In genomic region chr17:81346090-81346907, GRCh38 we compare ENCODE assay signal across 8 cellular contexts. TPM values are rescaled to one million over a fixed set of nuclear protein-coding genes. Genes with fewer than 3 reads are reported as not detected.
DNase-seq lines count a peak whose midpoint lies in the region; ATAC-seq and TF ChIP-seq lines count a peak whose summit lies in the region.

No MANE protein-coding gene starts in this region.

- DNase-seq in ELF-1 (ENCODE audit: low read depth, low spot score) (peak; percentile 96), HEK293T (ENCODE audit: extremely low spot score) (peak; percentile 96), NCI-H1092 (lab: John Stamatoyannopoulos, UW) (peak; percentile 95), SK-N-SH (peak; percentile 100), glomerular visceral epithelial cell (ENCODE audit: extremely low spot score) (peak; percentile 97), osteoblast (ENCODE audit: insufficient read length, low spot score, missing footprints) (peak; percentile 100)
- peak; percentile 93 to 98 for DNase-seq in activated naive CD4-positive, alpha-beta T cell treated with anti-CD3 and anti-CD28 coated beads, Interleukin-2, amount 50 U/mL, for 72 hours (ENCODE audit: low spot score in 2 of 2)

- no peaks in the 10 kb centered on the region for H3K9me3 Mint-ChIP-seq in activated naive CD4-positive, alpha-beta T cell treated with anti-CD3 and anti-CD28 coated beads, Interleukin-2, amount 50 U/mL, for 72 hours

- peaks cover 5 to 6% of the 10 kb centered on the region in 2 donors for H3K36me3 Mint-ChIP-seq in activated naive CD4-positive, alpha-beta T cell treated with anti-CD3 and anti-CD28 coated beads, Interleukin-2, amount 50 U/mL, for 72 hours

- TF ChIP-seq CTCF in SK-N-SH (IDR thresholded peaks at IDR 0.05): no peak
- no peak for TF ChIP-seq CTCF in osteoblast (IDR thresholded peaks at IDR 0.05; ENCODE audit: extremely low read depth, low read depth, low read length)

- H2AFZ ChIP-seq in SK-N-SH (ENCODE audit: low read depth) (peak overlapping the region; percentile 91), osteoblast (ENCODE audit: low read length) (peak overlapping the region; percentile 89)

- TF ChIP-seq RAD21 in SK-N-SH (IDR thresholded peaks at IDR 0.05; ENCODE audit: low read length): no peak; the same call in 1 of the 2 replicates

- H3K4me3 ChIP-seq in SK-N-SH (ENCODE audit: low read depth in 2 of 2, low read length in 1 of 2) (peak overlapping the region; percentile 77 to 100), osteoblast (ENCODE audit: insufficient read depth, low read length) (peak overlapping the region; percentile 94)

- H3K4me1 ChIP-seq in SK-N-SH (ENCODE audit: control insufficient read depth in 1 of 2, insufficient read depth in 2 of 2, low read depth in 1 of 2, low read length in 1 of 2): peaks cover 10 to 31% of the 10 kb centered on the region in 2 experiments; a peak in 3 of 4 replicates
- peaks cover 6% of the 10 kb centered on the region for H3K4me1 ChIP-seq in osteoblast (ENCODE audit: insufficient read depth, low read length)

- peak overlapping the region; percentile 31 to 92; a peak in 3 of 4 replicates for H3K27ac ChIP-seq in SK-N-SH (ENCODE audit: low read depth in 2 of 2, low read length in 1 of 2)
- no peak overlapping the region for H3K27ac ChIP-seq in osteoblast (ENCODE audit: low read depth, low read length)
- H3K27ac ChIP-seq in temporal lobe (ENCODE audit: low read depth, low read length): peak overlapping the region; percentile 86

- no peaks in the 10 kb centered on the region for H3K9me3 ChIP-seq in SK-N-SH
- no peaks in the 10 kb centered on the region for H3K9me3 ChIP-seq in osteoblast (ENCODE audit: low read depth, low read length)

- no peaks in the 10 kb centered on the region for H3K9me2 ChIP-seq in SK-N-SH

- H3K27ac Mint-ChIP-seq in activated naive CD4-positive, alpha-beta T cell treated with anti-CD3 and anti-CD28 coated beads, Interleukin-2, amount 50 U/mL, for 72 hours: no peak overlapping the region

- TF ChIP-seq EP300 in SK-N-SH (IDR thresholded peaks at IDR 0.05; ENCODE audit: borderline replicate concordance in 1 of 2, low read depth in 1 of 2, low read length in 1 of 2): no peak; a peak in 1 of 4 replicates

- H3K4me2 ChIP-seq in SK-N-SH: peak overlapping the region; percentile 83
- H3K4me2 ChIP-seq in osteoblast (ENCODE audit: insufficient read depth, low read length): peak overlapping the region; percentile 90

- H3K36me3 ChIP-seq in SK-N-SH (replicated peaks in 1 of 2; ENCODE audit: control insufficient read depth in 1 of 2, insufficient read depth in 2 of 2, low read length in 1 of 2) (peaks cover 6% of the 10 kb centered on the region in 2 experiments), osteoblast (ENCODE audit: insufficient read depth, low read length) (no peaks in the 10 kb centered on the region)

- 7% methylated on average over 33 of the region's 91 CpGs for WGBS in SK-N-SH (ENCODE audit: low lambda C conversion rate)

- peaks cover 10% of the 10 kb centered on the region for H3F3A ChIP-seq in SK-N-SH (replicated peaks; ENCODE audit: insufficient read depth)

- H3K9ac ChIP-seq in SK-N-SH: peak overlapping the region; percentile 61; the same call in 1 of the 2 replicates

- no peaks in the 10 kb centered on the region for H3K27me3 ChIP-seq in SK-N-SH (ENCODE audit: insufficient read depth)
- no peaks in the 10 kb centered on the region for H3K27me3 ChIP-seq in osteoblast (ENCODE audit: insufficient read depth, low read length)

- H3K79me2 ChIP-seq in SK-N-SH (ENCODE audit: insufficient read depth) (peaks cover 44% of the 10 kb centered on the region), osteoblast (ENCODE audit: insufficient read depth, low read length) (peaks cover 40% of the 10 kb centered on the region)

- H4K20me1 ChIP-seq in SK-N-SH (ENCODE audit: insufficient read depth) (peaks cover 18% of the 10 kb centered on the region), osteoblast (ENCODE audit: insufficient read depth, low read length) (peaks cover 7% of the 10 kb centered on the region)

- ATAC-seq in activated naive CD4-positive, alpha-beta T cell treated with anti-CD3 and anti-CD28 coated beads, Interleukin-2, amount 50 U/mL, for 72 hours: peak; percentile 91 to 92

- POLR2A ChIA-PET in HEK293T (lab: Yijun Ruan, JAX) (interaction anchor here (0.8 to 1.3 kb wide), 3 partner anchors 11 to 49 kb away, joined by 4 to 5 read pairs (median 4); partner anchors contain the start of gene BAHCC1), SK-N-SH (lab: Yijun Ruan, JAX) (interaction anchor here (0.9 to 1.0 kb wide), 2 partner anchors 88 to 164 kb away, joined by 3 to 4 read pairs; no protein-coding TSS in a partner anchor)

- CTCF ChIA-PET in HEK293T (lab: Yijun Ruan, JAX): no interaction called here
- CTCF ChIA-PET in SK-N-SH (lab: Yijun Ruan, JAX): interaction anchor here (0.6 to 1.1 kb wide), 4 partner anchors 9 to 94 kb away, joined by 3 to 4 read pairs (median 4); no protein-coding TSS in a partner anchor

TF ChIP-seq in HEK293T, 16 proteins besides CTCF, POLR2A, EP300 and RAD21:
- TF ChIP-seq ELF4 (IDR thresholded peaks at IDR 0.05) (no peak), L3MBTL2 (conservative IDR thresholded peaks at IDR 0.05) (peak; percentile 36)

TF ChIP-seq in SK-N-SH, 30 proteins besides CTCF, POLR2A, EP300 and RAD21 (continues in another document):
- TF ChIP-seq MXI1 (IDR thresholded peaks at IDR 0.05; ENCODE audit: low read depth, low read length) (peak; percentile 31; the same call in 1 of the 2 replicates), YY1 (IDR thresholded peaks at IDR 0.05; ENCODE audit: low read depth) (no peak), REST (IDR thresholded peaks at IDR 0.05; ENCODE audit: low read depth, low read length) (peak; percentile 25; the same call in 1 of the 2 replicates), SIN3A (IDR thresholded peaks at IDR 0.05; ENCODE audit: borderline replicate concordance, low read depth, low read length) (peak; percentile 85; the same call in 1 of the 2 replicates)
- TF ChIP-seq, protein P1, sequence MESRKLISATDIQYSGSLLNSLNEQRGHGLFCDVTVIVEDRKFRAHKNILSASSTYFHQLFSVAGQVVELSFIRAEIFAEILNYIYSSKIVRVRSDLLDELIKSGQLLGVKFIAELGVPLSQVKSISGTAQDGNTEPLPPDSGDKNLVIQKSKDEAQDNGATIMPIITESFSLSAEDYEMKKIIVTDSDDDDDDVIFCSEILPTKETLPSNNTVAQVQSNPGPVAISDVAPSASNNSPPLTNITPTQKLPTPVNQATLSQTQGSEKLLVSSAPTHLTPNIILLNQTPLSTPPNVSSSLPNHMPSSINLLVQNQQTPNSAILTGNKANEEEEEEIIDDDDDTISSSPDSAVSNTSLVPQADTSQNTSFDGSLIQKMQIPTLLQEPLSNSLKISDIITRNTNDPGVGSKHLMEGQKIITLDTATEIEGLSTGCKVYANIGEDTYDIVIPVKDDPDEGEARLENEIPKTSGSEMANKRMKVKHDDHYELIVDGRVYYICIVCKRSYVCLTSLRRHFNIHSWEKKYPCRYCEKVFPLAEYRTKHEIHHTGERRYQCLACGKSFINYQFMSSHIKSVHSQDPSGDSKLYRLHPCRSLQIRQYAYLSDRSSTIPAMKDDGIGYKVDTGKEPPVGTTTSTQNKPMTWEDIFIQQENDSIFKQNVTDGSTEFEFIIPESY (IDR thresholded peaks at IDR 0.05; ENCODE audit: borderline replicate concordance, low read depth): no peak
- TF ChIP-seq, protein P2, sequence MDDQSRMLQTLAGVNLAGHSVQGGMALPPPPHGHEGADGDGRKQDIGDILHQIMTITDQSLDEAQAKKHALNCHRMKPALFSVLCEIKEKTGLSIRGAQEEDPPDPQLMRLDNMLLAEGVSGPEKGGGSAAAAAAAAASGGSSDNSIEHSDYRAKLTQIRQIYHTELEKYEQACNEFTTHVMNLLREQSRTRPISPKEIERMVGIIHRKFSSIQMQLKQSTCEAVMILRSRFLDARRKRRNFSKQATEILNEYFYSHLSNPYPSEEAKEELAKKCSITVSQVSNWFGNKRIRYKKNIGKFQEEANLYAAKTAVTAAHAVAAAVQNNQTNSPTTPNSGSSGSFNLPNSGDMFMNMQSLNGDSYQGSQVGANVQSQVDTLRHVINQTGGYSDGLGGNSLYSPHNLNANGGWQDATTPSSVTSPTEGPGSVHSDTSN (IDR thresholded peaks at IDR 0.05): peak; percentile 23; the same call in 1 of the 2 replicates

RNA-seq across cellular contexts. Expression of gene BAHCC1, which starts 49.0 kb away (rescaled TPM):
- 3.6 and 6.4 TPM in 2 replicates for polyA plus RNA-seq in SK-N-SH (2012; rRNA removed)
- polyA plus RNA-seq in SK-N-SH (2012; cell fraction: cytosol; rRNA removed): 1.4 and 4.3 TPM in 2 replicates
- 27.3 and 28.3 TPM in 2 replicates for polyA plus RNA-seq in SK-N-SH (2012; cell fraction: nucleus; rRNA removed)
- total RNA-seq in activated naive CD4-positive, alpha-beta T cell treated with anti-CD3 and anti-CD28 coated beads, Interleukin-2, amount 50 U/mL, for 72 hours: under 1 TPM in 1 of 2 donors, not detected in 1; 0.16 TPM
- total RNA-seq in osteoblast (11.2 and 11.5 TPM in 2 replicates), temporal lobe (16.7 TPM)

RNA-seq across cellular contexts. Expression of gene SLC38A10, which starts 51.2 kb away (rescaled TPM):
- 64.3 and 82.2 TPM in 2 replicates for polyA plus RNA-seq in SK-N-SH (2012; rRNA removed)
- polyA plus RNA-seq in SK-N-SH (2012; cell fraction: cytosol; rRNA removed): 29.3 and 49.2 TPM in 2 replicates
- 190 and 211 TPM in 2 replicates for polyA plus RNA-seq in SK-N-SH (2012; cell fraction: nucleus; rRNA removed)
- 10 to 100 TPM; 19.9 to 72.0 TPM for total RNA-seq in activated naive CD4-positive, alpha-beta T cell treated with anti-CD3 and anti-CD28 coated beads, Interleukin-2, amount 50 U/mL, for 72 hours
- total RNA-seq in osteoblast (85.5 and 92.6 TPM in 2 replicates), temporal lobe (14.8 TPM)

Comparison
In these comparisons a context has a peak if more than half of its experiments do, and no peak if none do; other contexts are left out.
1. RNA of gene BAHCC1, which starts 49.0 kb away (total RNA-seq): 16.7 TPM in temporal lobe (single experiment) and 11.2 to 11.5 TPM in osteoblast; 0.16 TPM in activated naive CD4-positive, alpha-beta T cell treated with anti-CD3 and anti-CD28 coated beads, Interleukin-2, amount 50 U/mL, for 72 hours; every median in the first group is over 10 times any median in the second.
2. Peak in every context shown above with its lines, with median percentiles within 50 percentile points of each other: DNase-seq.